ENCODE assay signal across 13 cellular contexts in genomic region chr14:63902375-63902976, GRCh38. TPM values are rescaled to one million over a fixed set of nuclear protein-coding genes. Genes with fewer than 3 reads are reported as not detected.
A peak's percentile ranks its signal among the peaks of the same experiment; 100 is the strongest.
DNase-seq lines count a peak whose midpoint lies in the region; ATAC-seq and TF ChIP-seq lines count a peak whose summit lies in the region.
"Had no signal": no experiment of that assay in that cellular context is flagged by ENCODE, and none has a peak within 500 bp of the region (broad histone marks: within the 10 kb centered on the region; RNA-seq: fewer than 3 reads in every experiment).

No MANE protein-coding gene starts in this region.

- H2AK5ac ChIP-seq in trophoblast cell (ENCODE audit: low read length): no peak overlapping the region

- H3K9ac ChIP-seq in mammary epithelial cell (ENCODE audit: insufficient read depth, low read length) (no peak overlapping the region), trophoblast cell (ENCODE audit: low read length) (no peak overlapping the region)

- H3K18ac ChIP-seq in trophoblast cell (ENCODE audit: low read length): no peak overlapping the region

- H4K8ac ChIP-seq in trophoblast cell (ENCODE audit: low read depth, low read length): no peak overlapping the region

- no peak overlapping the region for H3K4ac ChIP-seq in trophoblast cell (ENCODE audit: low read depth, low read length)

- no peak overlapping the region for H4K12ac ChIP-seq in trophoblast cell (ENCODE audit: low read depth, low read length)

- intact Hi-C loops in mammary epithelial cell (cut with micrococcal nuclease): loop anchor here (5.0 kb wide), 1 partner anchor 50 kb away; the partner anchor contains the start of gene SYNE2
- intact Hi-C loops in MCF 10A (cut with micrococcal nuclease): no loop called here
- intact Hi-C loops in activated CD4-positive, alpha-beta memory T cell treated with anti-CD3 and anti-CD28 coated beads for 36 hours (cut with micrococcal nuclease): no loop called here

- no peak overlapping the region for H3K23ac ChIP-seq in trophoblast cell (ENCODE audit: low read length)

- H3K36me3 ChIP-seq in mammary epithelial cell (ENCODE audit: insufficient read depth, low read length) (no peaks in the 10 kb centered on the region), trophoblast cell (ENCODE audit: control insufficient read depth in 1 of 2, insufficient read depth in 2 of 2, low read length in 2 of 2) (no peaks in the 10 kb centered on the region)
- H3K36me3 ChIP-seq: SJSA1 had no signal

- no peaks in the 10 kb centered on the region for H3K79me1 ChIP-seq in trophoblast cell (ENCODE audit: low read length)

- 86% methylated on average over 5 of the region's 7 CpGs for WGBS in mammary epithelial cell (ENCODE audit: low coverage, missing lambda C conversion rate)
- no CpG with 5 or more reads among the region's 7 CpGs for WGBS in trophoblast cell (ENCODE audit: extremely low coverage, insufficient coverage, insufficient read length)

- in situ Hi-C loops in mammary epithelial cell (cut with MboI; ENCODE audit: low sequenced_read_pairs in 2 of 2): no loop called here

- no peak overlapping the region for H3K14ac ChIP-seq in trophoblast cell (ENCODE audit: low read length)

- no peaks in the 10 kb centered on the region for H4K20me1 ChIP-seq in mammary epithelial cell (ENCODE audit: insufficient read depth, low read length)

- H2BK5ac ChIP-seq in trophoblast cell (ENCODE audit: low read depth, low read length, poor library complexity): no peak overlapping the region

- no peak overlapping the region for H3K27ac Mint-ChIP-seq in MCF 10A (ENCODE audit: low read depth, unreplicated experiment)
- H3K27ac Mint-ChIP-seq in effector memory CD8-positive, alpha-beta T cell: peak overlapping the region; percentile 61 to 93
- H3K27ac Mint-ChIP-seq in natural killer cell treated with Interleukin-12 subunit alpha and Interleukin-12 subunit beta and Interleukin-15 and Interleukin-18, amount 100 ng/mL, for 72 hours: peak overlapping the region; percentile 54 to 75
- no peak overlapping the region for H3K27ac Mint-ChIP-seq in activated CD4-positive, alpha-beta memory T cell treated with anti-CD3 and anti-CD28 coated beads for 36 hours

- no peak overlapping the region for H3K27ac ChIP-seq in mammary epithelial cell (ENCODE audit: insufficient read depth, low read depth, low read length)
- no peak overlapping the region for H3K27ac ChIP-seq in trophoblast cell (ENCODE audit: low read depth, low read length)
- H3K27ac ChIP-seq: SJSA1 had no signal

- H3K79me2 ChIP-seq in mammary epithelial cell (ENCODE audit: insufficient read depth, low read length): peaks cover 44% of the 10 kb centered on the region
- H3K79me2 ChIP-seq in trophoblast cell (ENCODE audit: control insufficient read depth, insufficient read depth, low read length, poor library complexity): no peaks in the 10 kb centered on the region

- TF ChIP-seq CTCF in mammary epithelial cell (conservative IDR thresholded peaks at IDR 0.05 in 1 of 2, IDR thresholded peaks at IDR 0.05 in 1 of 2; ENCODE audit: extremely low read depth in 1 of 2, insufficient read depth in 1 of 2, low read depth in 1 of 2, low read length in 2 of 2) (no peak), MCF 10A (IDR thresholded peaks at IDR 0.05; ENCODE audit: unreplicated experiment) (no peak)

- POLR2A ChIA-PET in MCF 10A (lab: Yijun Ruan, JAX): interaction anchor here (0.6 to 4.1 kb wide), 12 partner anchors 9 to 1909 kb away, joined by 3 to 26 read pairs (median 3); partner anchors contain the start of gene SYNE2
- POLR2A ChIA-PET in activated CD4-positive, alpha-beta memory T cell treated with anti-CD3 and anti-CD28 coated beads for 36 hours (lab: Charles Lee): interaction anchor here (1.3 to 1.4 kb wide), 2 partner anchors 33 to 50 kb away, joined by 3 to 4 read pairs; partner anchors contain the start of gene SYNE2

- H2BK120ac ChIP-seq in trophoblast cell (ENCODE audit: insufficient read depth, low read length, poor library complexity): no peak overlapping the region

- H3K4me1 Mint-ChIP-seq in MCF 10A (ENCODE audit: insufficient read depth, unreplicated experiment): peaks cover 19% of the 10 kb centered on the region
- peaks cover 59 to 73% of the 10 kb centered on the region in 2 donors for H3K4me1 Mint-ChIP-seq in effector memory CD8-positive, alpha-beta T cell (ENCODE audit: low read depth in 2 of 2)
- H3K4me1 Mint-ChIP-seq in natural killer cell treated with Interleukin-12 subunit alpha and Interleukin-12 subunit beta and Interleukin-15 and Interleukin-18, amount 100 ng/mL, for 72 hours (ENCODE audit: low read depth in 2 of 2): peaks cover 53 to 60% of the 10 kb centered on the region in 2 donors
- peaks cover 59% of the 10 kb centered on the region for H3K4me1 Mint-ChIP-seq in activated CD4-positive, alpha-beta memory T cell treated with anti-CD3 and anti-CD28 coated beads for 36 hours (ENCODE audit: low read depth)

- no peak overlapping the region for H4K91ac ChIP-seq in trophoblast cell (ENCODE audit: low read depth, low read length)

- no peak overlapping the region for H3K4me2 ChIP-seq in mammary epithelial cell (ENCODE audit: insufficient read depth, low read depth, low read length)
- no peak overlapping the region for H3K4me2 ChIP-seq in trophoblast cell (ENCODE audit: low read length)

- peaks cover 6% of the 10 kb centered on the region for H3K4me1 ChIP-seq in mammary epithelial cell (ENCODE audit: insufficient read depth, low read length)
- H3K4me1 ChIP-seq in trophoblast cell (ENCODE audit: control insufficient read depth in 1 of 2, insufficient read depth in 2 of 2, low read length in 2 of 2): peaks cover 1% of the 10 kb centered on the region in 2 experiments

- no peak for ATAC-seq in effector memory CD8-positive, alpha-beta T cell (replicated peaks)
- ATAC-seq in natural killer cell treated with Interleukin-12 subunit alpha and Interleukin-12 subunit beta and Interleukin-15 and Interleukin-18, amount 100 ng/mL, for 72 hours: no peak

- no peak overlapping the region for H3K4me3 Mint-ChIP-seq in MCF 10A (ENCODE audit: unreplicated experiment)
- H3K4me3 Mint-ChIP-seq in effector memory CD8-positive, alpha-beta T cell: peak overlapping the region; percentile 40 to 58
- H3K4me3 Mint-ChIP-seq in natural killer cell treated with Interleukin-12 subunit alpha and Interleukin-12 subunit beta and Interleukin-15 and Interleukin-18, amount 100 ng/mL, for 72 hours: peak overlapping the region; percentile 56
- H3K4me3 Mint-ChIP-seq in activated CD4-positive, alpha-beta memory T cell treated with anti-CD3 and anti-CD28 coated beads for 36 hours: no peak overlapping the region

- no peak overlapping the region for H2BK12ac ChIP-seq in trophoblast cell (ENCODE audit: low read length)

- no peaks in the 10 kb centered on the region for H3K27me3 Mint-ChIP-seq in MCF 10A (ENCODE audit: insufficient read depth, unreplicated experiment)
- no peaks in the 10 kb centered on the region for H3K27me3 Mint-ChIP-seq in effector memory CD8-positive, alpha-beta T cell
- H3K27me3 Mint-ChIP-seq in natural killer cell treated with Interleukin-12 subunit alpha and Interleukin-12 subunit beta and Interleukin-15 and Interleukin-18, amount 100 ng/mL, for 72 hours: no peaks in the 10 kb centered on the region
- H3K27me3 Mint-ChIP-seq in activated CD4-positive, alpha-beta memory T cell treated with anti-CD3 and anti-CD28 coated beads for 36 hours: no peaks in the 10 kb centered on the region

- H2AFZ ChIP-seq in mammary epithelial cell (ENCODE audit: low read depth, low read length) (no peak overlapping the region), trophoblast cell (ENCODE audit: insufficient read depth, low read length, poor library complexity) (no peak overlapping the region)

- DNase-seq in mammary epithelial cell: peak; percentile 38
- DNase-seq in MCF 10A (ENCODE audit: unreplicated experiment): no peak
- no peak for DNase-seq in effector memory CD8-positive, alpha-beta T cell
- DNase-seq in natural killer cell treated with Interleukin-12 subunit alpha and Interleukin-12 subunit beta and Interleukin-15 and Interleukin-18, amount 100 ng/mL, for 72 hours (ENCODE audit: low spot score): no peak
- no peak for DNase-seq in AG20443 (ENCODE audit: low spot score)
- no peak for DNase-seq in activated CD4-positive, alpha-beta memory T cell treated with anti-CD3 and anti-CD28 coated beads for 36 hours
- no peak for DNase-seq in trophoblast cell
- no peak for DNase-seq in HPDE6-E6E7 (ENCODE audit: extremely low spot score)
- DNase-seq: NCI-H1092, NCI-H2107, NCI-H345, NCI-H526 treated with DMSO at 0.1 percent for 48 hours had no signal

- dilution Hi-C loops in mammary epithelial cell (cut with HindIII; ENCODE audit: low sequenced_read_pairs): no loop called here

- peaks cover 3% of the 10 kb centered on the region for H3K36me3 Mint-ChIP-seq in MCF 10A (ENCODE audit: insufficient read depth, unreplicated experiment)
- H3K36me3 Mint-ChIP-seq in effector memory CD8-positive, alpha-beta T cell (ENCODE audit: insufficient read depth): peaks cover 4% of the 10 kb centered on the region
- H3K36me3 Mint-ChIP-seq in natural killer cell treated with Interleukin-12 subunit alpha and Interleukin-12 subunit beta and Interleukin-15 and Interleukin-18, amount 100 ng/mL, for 72 hours: no peaks in the 10 kb centered on the region
- no peaks in the 10 kb centered on the region for H3K36me3 Mint-ChIP-seq in activated CD4-positive, alpha-beta memory T cell treated with anti-CD3 and anti-CD28 coated beads for 36 hours

- H3K9me3 ChIP-seq in mammary epithelial cell (replicated peaks; ENCODE audit: insufficient read depth, low read length): no peaks in the 10 kb centered on the region
- no peaks in the 10 kb centered on the region for H3K9me3 ChIP-seq in trophoblast cell (ENCODE audit: insufficient read depth, low read depth, low read length)
- H3K9me3 ChIP-seq: SJSA1 had no signal

- H3K4me3 ChIP-seq in mammary epithelial cell (replicated peaks in 1 of 3; ENCODE audit: insufficient read depth in 1 of 3, low read depth in 2 of 3, low read length in 3 of 3) (no peak overlapping the region), trophoblast cell (ENCODE audit: low read depth, low read length) (no peak overlapping the region)
- H3K4me3 ChIP-seq: SJSA1 had no signal

- peaks cover 12% of the 10 kb centered on the region for H3K9me3 Mint-ChIP-seq in MCF 10A (ENCODE audit: unreplicated experiment)
- no peaks in the 10 kb centered on the region for H3K9me3 Mint-ChIP-seq in effector memory CD8-positive, alpha-beta T cell
- peaks cover 4% of the 10 kb centered on the region for H3K9me3 Mint-ChIP-seq in natural killer cell treated with Interleukin-12 subunit alpha and Interleukin-12 subunit beta and Interleukin-15 and Interleukin-18, amount 100 ng/mL, for 72 hours
- peaks cover 2% of the 10 kb centered on the region for H3K9me3 Mint-ChIP-seq in activated CD4-positive, alpha-beta memory T cell treated with anti-CD3 and anti-CD28 coated beads for 36 hours

- no TSS peak for BruUV-seq in mammary epithelial cell (replicated peaks; lab: Mats Ljungman, UMichigan)
- BruUV-seq in MCF 10A (replicated peaks; lab: Mats Ljungman, UMichigan): no TSS peak

- CTCF ChIA-PET in mammary epithelial cell (lab: Charles Lee; ENCODE audit: low non-redundant PET): no interaction called here
- CTCF ChIA-PET in MCF 10A (lab: Yijun Ruan, JAX): interaction anchor here (0.7 to 0.9 kb wide), 3 partner anchors 8 to 255 kb away, joined by 3 to 4 read pairs (median 3); no protein-coding TSS in a partner anchor
- CTCF ChIA-PET in activated CD4-positive, alpha-beta memory T cell treated with anti-CD3 and anti-CD28 coated beads for 36 hours (lab: Charles Lee): interaction anchor here (1.3 kb wide), 1 partner anchor 61 kb away, joined by 4 read pairs; no protein-coding TSS in a partner anchor

- no peaks in the 10 kb centered on the region for H3K27me3 ChIP-seq in mammary epithelial cell (ENCODE audit: insufficient read depth, low read length)
- H3K27me3 ChIP-seq in trophoblast cell (ENCODE audit: insufficient read depth, low read length): no peaks in the 10 kb centered on the region
- H3K27me3 ChIP-seq: SJSA1 had no signal

RNA-seq across cellular contexts. Expression of gene SYNE2, which starts 49.7 kb away (rescaled TPM):
- 10 to 100 TPM; 44.6 to 65.3 TPM for total RNA-seq in mammary epithelial cell
- polyA plus RNA-seq in mammary epithelial cell: 11.5 TPM
- polyA minus RNA-seq in mammary epithelial cell: 157 TPM
- total RNA-seq in MCF 10A (2022): 51.2 and 67.4 TPM in 2 replicates
- 10 to 100 TPM; 86.7 to 97.4 TPM for total RNA-seq in natural killer cell treated with Interleukin-12 subunit alpha and Interleukin-12 subunit beta and Interleukin-15 and Interleukin-18, amount 100 ng/mL, for 72 hours
- 10 to 100 TPM; 27.6 to 27.7 TPM for total RNA-seq in activated CD4-positive, alpha-beta memory T cell treated with anti-CD3 and anti-CD28 coated beads for 36 hours
- polyA plus RNA-seq in trophoblast cell (2013): 25.0 TPM in 2 replicates

Comparison
In these comparisons a context has a peak if more than half of its experiments do, and no peak if none do; other contexts are left out.
1. H3K27ac Mint-ChIP-seq: peak in effector memory CD8-positive, alpha-beta T cell (2 of 2) and natural killer cell treated with Interleukin-12 subunit alpha and Interleukin-12 subunit beta and Interleukin-15 and Interleukin-18, amount 100 ng/mL, for 72 hours (2 of 2); none in MCF 10A (single experiment) and activated CD4-positive, alpha-beta memory T cell treated with anti-CD3 and anti-CD28 coated beads for 36 hours (single experiment).
2. H3K4me3 Mint-ChIP-seq: peak in effector memory CD8-positive, alpha-beta T cell (2 of 2) and natural killer cell treated with Interleukin-12 subunit alpha and Interleukin-12 subunit beta and Interleukin-15 and Interleukin-18, amount 100 ng/mL, for 72 hours (single experiment); none in MCF 10A (single experiment) and activated CD4-positive, alpha-beta memory T cell treated with anti-CD3 and anti-CD28 coated beads for 36 hours (single experiment).